Comparison of ENCODE assay signal across 28 cellular contexts in genomic region chr7:122397381-122397780, GRCh38.
"Had no signal": no experiment of that assay in that cellular context is flagged by ENCODE, and none has a peak within 500 bp of the region (broad histone marks: within the 10 kb centered on the region; RNA-seq: fewer than 3 reads in every experiment).

No MANE protein-coding gene starts in this region.

- H3K36me3 ChIP-seq: heart left ventricle, ovary, sigmoid colon, thyroid gland, vagina had no signal

- FAIRE-seq: kidney, small intestine had no signal

- H3K27me3 ChIP-seq: heart left ventricle, ovary, sigmoid colon, stomach, thyroid gland, upper lobe of left lung, vagina had no signal

- H3K4me3 ChIP-seq: heart left ventricle, ovary, sigmoid colon, stomach, thyroid gland, upper lobe of left lung, vagina had no signal

- DNase-seq: activated CD4-positive, alpha-beta memory T cell treated with anti-CD3 and anti-CD28 coated beads for 36 hours; activated CD4-positive, alpha-beta T cell treated with anti-CD3 and anti-CD28 coated beads, Interleukin-2, amount 10 ng/mL, durations not matched to agents 24 days and 14 days; activated CD4-positive, CD25-positive, alpha-beta regulatory T cell treated with anti-CD3 and anti-CD28 coated beads, Interleukin-2, amount 50 U/mL, for 72 hours; activated gamma-delta T cell treated with Interleukin-2 at 50 U/mL for 16 hours; activated naive CD4-positive, alpha-beta T cell treated with anti-CD3 and anti-CD28 coated beads, Interleukin-2, amount 50 U/mL, for 16 hours; activated T-cell treated with anti-CD3 and anti-CD28 coated beads, Interleukin-2, amount 50 U/mL, for 4 hours; amygdala; central memory CD4-positive, alpha-beta T cell; endodermal cell; foreskin fibroblast; heart left ventricle; hypothalamus; immature natural killer cell; kidney; left colon; mammary epithelial cell; ovary; retina; sigmoid colon; small intestine; stimulated activated CD4-positive, alpha-beta T cell treated with anti-CD3 and anti-CD28 coated beads, Interleukin-1b, Interleukin-23, amount 100 ng/mL, for 48 hours; stimulated activated CD4-positive, alpha-beta T cell treated with anti-CD3 and anti-CD28 coated beads, Interleukin-4, amount 100 ng/mL, for 4 hours; stimulated activated naive B cell treated with anti-CD40 and anti-IgM and Interleukin-4, amounts not matched to agents 10 μg/mL and 1 μg/mL and 100 μg/mL, for 72 hours; stomach; T1000; thyroid gland; upper lobe of left lung had no signal
